1 cellular context compared by ENCODE assay signal in the genomic region with DNA sequence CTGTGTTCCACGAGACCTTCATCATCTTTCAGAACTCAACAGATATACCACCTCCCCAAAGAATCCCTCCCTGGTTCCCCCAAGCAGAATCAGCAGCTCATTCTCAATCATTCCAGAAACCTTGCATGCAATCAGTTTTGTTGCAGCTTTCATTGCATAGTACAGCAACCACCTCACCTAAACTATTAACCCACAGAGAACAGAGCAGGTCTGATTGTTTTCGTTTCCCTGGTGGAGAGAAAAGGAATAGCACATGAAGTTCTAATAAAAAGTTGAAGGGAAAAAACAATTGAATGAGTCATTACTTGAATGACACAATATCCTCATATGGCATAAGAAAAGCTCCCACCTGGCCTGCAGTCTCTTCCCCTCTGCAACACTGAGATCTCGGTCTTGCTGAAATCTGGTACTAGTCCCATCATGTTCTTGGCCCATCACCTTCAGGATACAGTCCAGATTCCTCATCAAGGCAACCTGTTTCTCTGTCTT.
TF ChIP-seq lines count a peak whose summit lies in the region.

No MANE protein-coding gene starts in this region.

TF ChIP-seq in WTC11, 78 proteins besides CTCF, POLR2A, EP300 and RAD21 (continued from another document):
- TF ChIP-seq ESRRA (CRISPR knock-in tag; IDR thresholded peaks at IDR 0.05; ENCODE audit: borderline replicate concordance) = no peak
- TF ChIP-seq ZNF138 (CRISPR knock-in tag; conservative IDR thresholded peaks at IDR 0.05) = no peak
- no peak for TF ChIP-seq PREB (CRISPR knock-in tag; IDR thresholded peaks at IDR 0.05; ENCODE audit: borderline replicate concordance)
- no peak for TF ChIP-seq OVOL2 (CRISPR knock-in tag; IDR thresholded peaks at IDR 0.05; ENCODE audit: borderline replicate concordance)
- TF ChIP-seq GABPB1 (CRISPR knock-in tag; IDR thresholded peaks at IDR 0.05) = no peak
- TF ChIP-seq, protein P1, sequence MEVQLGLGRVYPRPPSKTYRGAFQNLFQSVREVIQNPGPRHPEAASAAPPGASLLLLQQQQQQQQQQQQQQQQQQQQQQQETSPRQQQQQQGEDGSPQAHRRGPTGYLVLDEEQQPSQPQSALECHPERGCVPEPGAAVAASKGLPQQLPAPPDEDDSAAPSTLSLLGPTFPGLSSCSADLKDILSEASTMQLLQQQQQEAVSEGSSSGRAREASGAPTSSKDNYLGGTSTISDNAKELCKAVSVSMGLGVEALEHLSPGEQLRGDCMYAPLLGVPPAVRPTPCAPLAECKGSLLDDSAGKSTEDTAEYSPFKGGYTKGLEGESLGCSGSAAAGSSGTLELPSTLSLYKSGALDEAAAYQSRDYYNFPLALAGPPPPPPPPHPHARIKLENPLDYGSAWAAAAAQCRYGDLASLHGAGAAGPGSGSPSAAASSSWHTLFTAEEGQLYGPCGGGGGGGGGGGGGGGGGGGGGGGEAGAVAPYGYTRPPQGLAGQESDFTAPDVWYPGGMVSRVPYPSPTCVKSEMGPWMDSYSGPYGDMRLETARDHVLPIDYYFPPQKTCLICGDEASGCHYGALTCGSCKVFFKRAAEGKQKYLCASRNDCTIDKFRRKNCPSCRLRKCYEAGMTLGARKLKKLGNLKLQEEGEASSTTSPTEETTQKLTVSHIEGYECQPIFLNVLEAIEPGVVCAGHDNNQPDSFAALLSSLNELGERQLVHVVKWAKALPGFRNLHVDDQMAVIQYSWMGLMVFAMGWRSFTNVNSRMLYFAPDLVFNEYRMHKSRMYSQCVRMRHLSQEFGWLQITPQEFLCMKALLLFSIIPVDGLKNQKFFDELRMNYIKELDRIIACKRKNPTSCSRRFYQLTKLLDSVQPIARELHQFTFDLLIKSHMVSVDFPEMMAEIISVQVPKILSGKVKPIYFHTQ (CRISPR knock-in tag; IDR thresholded peaks at IDR 0.05) = no peak
- TF ChIP-seq RORB (CRISPR knock-in tag; IDR thresholded peaks at IDR 0.05) = no peak
- TF ChIP-seq ZNF512 (CRISPR knock-in tag; IDR thresholded peaks at IDR 0.05; ENCODE audit: borderline replicate concordance) = no peak
